1 cellular context compared by ENCODE assay signal in the genomic region with DNA sequence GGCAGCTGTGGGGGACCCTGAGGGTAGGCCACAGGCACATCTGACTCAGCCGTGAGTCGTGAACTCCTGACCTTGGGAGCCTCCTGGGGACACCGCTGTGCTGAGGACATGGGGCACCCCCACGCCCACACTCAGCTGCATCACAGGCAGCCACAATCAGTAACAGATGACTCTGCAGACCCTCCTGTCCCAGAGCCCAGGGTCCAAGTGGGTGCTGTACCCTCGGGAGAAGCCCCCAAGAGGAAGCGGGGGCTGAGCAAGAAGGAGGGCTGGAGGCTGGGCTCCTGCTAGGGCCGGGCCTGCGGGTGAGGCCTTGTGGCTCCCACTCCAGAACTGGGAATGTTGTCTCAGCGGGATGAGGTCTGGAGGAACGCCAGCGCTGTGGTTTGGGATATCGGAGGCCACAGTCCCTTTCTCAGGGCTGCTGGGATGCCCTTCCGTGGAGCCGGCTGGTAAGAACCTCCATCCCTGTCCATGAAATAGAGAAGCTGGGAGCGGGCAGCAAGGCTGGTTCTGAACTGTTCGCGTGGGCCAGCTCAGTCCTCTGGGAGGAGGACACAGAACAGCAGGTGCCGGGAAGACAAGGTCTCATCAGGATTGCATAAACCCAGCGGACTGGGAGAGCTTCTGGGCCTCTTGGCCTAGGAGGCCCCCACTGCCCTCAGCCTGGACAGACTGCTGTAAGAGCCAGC.
TF ChIP-seq lines count a peak whose summit lies in the region.

No MANE protein-coding gene starts in this region.

TF ChIP-seq in liver, 16 proteins besides CTCF, POLR2A, EP300 and RAD21 (continued from another document):
- TF ChIP-seq, protein P1, sequence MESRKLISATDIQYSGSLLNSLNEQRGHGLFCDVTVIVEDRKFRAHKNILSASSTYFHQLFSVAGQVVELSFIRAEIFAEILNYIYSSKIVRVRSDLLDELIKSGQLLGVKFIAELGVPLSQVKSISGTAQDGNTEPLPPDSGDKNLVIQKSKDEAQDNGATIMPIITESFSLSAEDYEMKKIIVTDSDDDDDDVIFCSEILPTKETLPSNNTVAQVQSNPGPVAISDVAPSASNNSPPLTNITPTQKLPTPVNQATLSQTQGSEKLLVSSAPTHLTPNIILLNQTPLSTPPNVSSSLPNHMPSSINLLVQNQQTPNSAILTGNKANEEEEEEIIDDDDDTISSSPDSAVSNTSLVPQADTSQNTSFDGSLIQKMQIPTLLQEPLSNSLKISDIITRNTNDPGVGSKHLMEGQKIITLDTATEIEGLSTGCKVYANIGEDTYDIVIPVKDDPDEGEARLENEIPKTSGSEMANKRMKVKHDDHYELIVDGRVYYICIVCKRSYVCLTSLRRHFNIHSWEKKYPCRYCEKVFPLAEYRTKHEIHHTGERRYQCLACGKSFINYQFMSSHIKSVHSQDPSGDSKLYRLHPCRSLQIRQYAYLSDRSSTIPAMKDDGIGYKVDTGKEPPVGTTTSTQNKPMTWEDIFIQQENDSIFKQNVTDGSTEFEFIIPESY (IDR thresholded peaks at IDR 0.05) = no peak
- TF ChIP-seq YY1 (IDR thresholded peaks at IDR 0.05) (no peak), FOXA2 (IDR thresholded peaks at IDR 0.05) (no peak), MAX (IDR thresholded peaks at IDR 0.05) (no peak)
